ENCODE assay signal across 3 cellular contexts in genomic region chr1:6396998-6397397, GRCh38.
TF ChIP-seq lines count a peak whose summit lies in the region.

No MANE protein-coding gene starts in this region.

TF ChIP-seq in SK-N-SH, 30 proteins besides CTCF, POLR2A, EP300 and RAD21:
- TF ChIP-seq RCOR1 (IDR thresholded peaks at IDR 0.05; ENCODE audit: low read length) (no peak), USF2 (IDR thresholded peaks at IDR 0.05; ENCODE audit: borderline replicate concordance, low read depth, low read length) (no peak), YY1 (IDR thresholded peaks at IDR 0.05; ENCODE audit: low read depth) (no peak), FOXM1 (IDR thresholded peaks at IDR 0.05; ENCODE audit: low read depth) (no peak), SMC3 (IDR thresholded peaks at IDR 0.05; ENCODE audit: low read depth, low read length) (peak; percentile 36), FOSL2 (IDR thresholded peaks at IDR 0.05; ENCODE audit: borderline replicate concordance, low read depth) (no peak), TEAD4 (IDR thresholded peaks at IDR 0.05; ENCODE audit: borderline replicate concordance, insufficient read depth) (no peak), GABPA (IDR thresholded peaks at IDR 0.05; ENCODE audit: low read depth) (no peak)

TF ChIP-seq in SK-N-SH treated with all-trans-retinoic acid at 6 μM for 48 hours, 23 proteins besides CTCF, POLR2A, EP300 and RAD21:
- TF ChIP-seq ZC3H10 (CRISPR knock-in tag; IDR thresholded peaks at IDR 0.05) (no peak), RARB (CRISPR knock-in tag; IDR thresholded peaks at IDR 0.05) (no peak), PATZ1 (CRISPR knock-in tag; IDR thresholded peaks at IDR 0.05; ENCODE audit: borderline replicate concordance) (no peak), ARNTL (CRISPR knock-in tag; IDR thresholded peaks at IDR 0.05; ENCODE audit: borderline replicate concordance, low read depth) (no peak), ZNF565 (CRISPR knock-in tag; conservative IDR thresholded peaks at IDR 0.05; ENCODE audit: low read depth) (no peak), GLIS3 (CRISPR knock-in tag; IDR thresholded peaks at IDR 0.05) (no peak), CSDC2 (CRISPR knock-in tag; IDR thresholded peaks at IDR 0.05) (no peak), TCF4 (CRISPR knock-in tag; IDR thresholded peaks at IDR 0.05; ENCODE audit: borderline replicate concordance) (no peak), TOX (CRISPR knock-in tag; IDR thresholded peaks at IDR 0.05; ENCODE audit: borderline replicate concordance) (no peak), CSRNP3 (CRISPR knock-in tag; IDR thresholded peaks at IDR 0.05) (no peak), POU6F1 (CRISPR knock-in tag; IDR thresholded peaks at IDR 0.05; ENCODE audit: borderline replicate concordance, low read depth) (no peak), TSHZ2 (CRISPR knock-in tag; IDR thresholded peaks at IDR 0.05) (no peak), PPARA (CRISPR knock-in tag; IDR thresholded peaks at IDR 0.05; ENCODE audit: borderline replicate concordance) (no peak), BACH2 (CRISPR knock-in tag; IDR thresholded peaks at IDR 0.05; ENCODE audit: borderline replicate concordance) (no peak), OSR1 (CRISPR knock-in tag; IDR thresholded peaks at IDR 0.05) (no peak), ZNF8 (CRISPR knock-in tag; IDR thresholded peaks at IDR 0.05) (no peak), SNAI2 (CRISPR knock-in tag; IDR thresholded peaks at IDR 0.05) (no peak)
TF ChIP-seq in SK-N-SH treated with all-trans-retinoic acid at 6 μM for 48 hours: peak in this region for 0.

TF ChIP-seq in IMR-90, 13 proteins besides CTCF, POLR2A, EP300 and RAD21:
- TF ChIP-seq MAZ (IDR thresholded peaks at IDR 0.05; ENCODE audit: borderline replicate concordance, low read depth, low read length) (no peak), USF2 (IDR thresholded peaks at IDR 0.05; ENCODE audit: low read depth, low read length) (no peak), RFX5 (IDR thresholded peaks at IDR 0.05; ENCODE audit: low read depth, low read length) (no peak), NFE2L2 (IDR thresholded peaks at IDR 0.05; ENCODE audit: low read depth, low read length) (no peak), CEBPB (IDR thresholded peaks at IDR 0.05; ENCODE audit: low read depth, low read length) (no peak), MXI1 (IDR thresholded peaks at IDR 0.05; ENCODE audit: borderline replicate concordance, low read depth, low read length) (no peak), CHD1 (IDR thresholded peaks at IDR 0.05; ENCODE audit: low read depth, low read length) (no peak), BHLHE40 (IDR thresholded peaks at IDR 0.05; ENCODE audit: low read depth, low read length) (no peak), FOS (IDR thresholded peaks at IDR 0.05; ENCODE audit: low read depth, low read length) (no peak), ELK1 (IDR thresholded peaks at IDR 0.05; ENCODE audit: borderline replicate concordance, low read depth, low read length) (no peak), RCOR1 (IDR thresholded peaks at IDR 0.05; ENCODE audit: insufficient replicate concordance, low read length) (no peak), SMC3 (IDR thresholded peaks at IDR 0.05; ENCODE audit: low read depth, low read length) (no peak), MAFK (IDR thresholded peaks at IDR 0.05; ENCODE audit: low read depth, low read length) (no peak)
TF ChIP-seq in IMR-90: peak in this region for 0.
